Comparison of ENCODE assay signal across 1 cellular context in genomic region chr7:77425151-77426051, GRCh38.
TF ChIP-seq lines count a peak whose summit lies in the region.

No MANE protein-coding gene starts in this region.

TF ChIP-seq in HepG2, 621 proteins besides CTCF, POLR2A, EP300 and RAD21 (continued from another document):
- TF ChIP-seq ARID2 (CRISPR knock-in tag; IDR thresholded peaks at IDR 0.05; ENCODE audit: borderline replicate concordance) (0 out of 2 replicates have a peak, but pooled peaks have one; percentile 51), ARNT (IDR thresholded peaks at IDR 0.05) (no peak), NFIC (IDR thresholded peaks at IDR 0.05; ENCODE audit: low read length) (0 out of 2 replicates have a peak, but pooled peaks have one; percentile 21), GATAD2A (CRISPR knock-in tag; IDR thresholded peaks at IDR 0.05) (peak; percentile 5; the same call in 1 of the 2 replicates), TFAP4 (IDR thresholded peaks at IDR 0.05; ENCODE audit: borderline replicate concordance, low read depth) (0 out of 2 replicates have a peak, but pooled peaks have one; percentile 20), RARA (CRISPR knock-in tag; IDR thresholded peaks at IDR 0.05) (no peak), SOX13 (IDR thresholded peaks at IDR 0.05) (no peak), SOX13 (CRISPR knock-in tag; conservative IDR thresholded peaks at IDR 0.05 in 1 of 2, IDR thresholded peaks at IDR 0.05 in 1 of 2) (peak in 1 of 2 experiments; percentile 49; a peak in 1 of 4 replicates)
TF ChIP-seq in HepG2: peak in this region for 8.
